8 cellular contexts compared by ENCODE assay signal in the genomic region with DNA sequence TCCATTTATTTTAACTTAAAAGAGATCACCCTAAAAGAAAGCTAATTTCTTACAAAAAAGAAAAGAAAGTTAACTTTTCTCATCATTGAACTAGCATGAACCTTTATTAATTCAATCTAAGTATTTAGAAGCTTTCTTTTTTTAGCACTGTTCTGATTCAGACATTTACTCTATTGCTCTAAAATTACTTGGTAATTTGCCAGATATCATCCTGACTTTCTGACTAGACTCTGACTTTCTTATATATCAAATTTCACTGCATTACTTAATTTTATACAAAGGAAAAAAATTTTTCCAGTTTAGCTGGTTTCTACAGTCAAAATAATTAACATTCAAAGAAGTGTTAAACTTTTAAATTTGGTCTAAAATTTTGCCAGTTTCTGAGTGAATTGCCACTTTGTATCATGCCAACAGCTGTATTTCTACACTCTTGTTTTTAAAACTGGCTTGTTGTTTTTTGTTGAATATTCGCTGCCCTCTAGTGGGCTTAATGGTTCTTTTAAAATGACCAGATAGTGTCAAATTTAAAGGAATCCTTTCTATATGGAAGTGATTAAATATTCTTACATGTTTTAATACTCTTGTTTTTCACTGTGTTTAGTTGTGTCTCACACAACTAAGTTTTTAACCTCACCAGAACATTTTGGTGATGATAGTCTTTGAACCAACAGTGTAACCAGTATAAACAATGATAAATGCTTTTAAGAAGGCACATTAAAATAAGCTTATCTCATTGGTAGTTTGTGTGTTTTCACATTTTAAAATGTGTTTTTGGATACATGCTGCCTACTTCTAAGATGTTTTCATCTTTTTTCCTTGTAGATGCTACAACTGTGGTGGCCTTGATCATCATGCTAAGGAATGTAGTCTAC.
DNase-seq lines count a peak whose midpoint lies in the region; ATAC-seq and FAIRE-seq lines count a peak whose summit lies in the region.

No MANE protein-coding gene starts in this region.

- ATAC-seq in HG02588 (IDR thresholded peaks at IDR 0.05; ENCODE audit: unreplicated experiment) (no peak), HG02970 (IDR thresholded peaks at IDR 0.05; ENCODE audit: low FRiP score, unreplicated experiment) (no peak)

- peak; percentile 95 for FAIRE-seq in endometrium (lab: Jason Lieb, UNC)

- DNase-seq in CD1c-positive myeloid dendritic cell (ENCODE audit: extremely low spot score): peak; percentile 23
- peak; percentile 79 for DNase-seq in HCEC 1CT
- DNase-seq in NCI-H748 treated with DMSO at 0.1 percent for 48 hours (lab: John Stamatoyannopoulos, UW): peak; percentile 61
- DNase-seq in pons (ENCODE audit: low spot score): peak; percentile 85
- DNase-seq in stimulated activated CD4-positive, alpha-beta T cell treated with anti-CD3 and anti-CD28 coated beads, Interleukin-12 subunit alpha, Interleukin-12 subunit beta, amount 100 ng/mL, for 4 hours: no peak
